Comparison of ENCODE assay signal across 20 cellular contexts in genomic region chr10:132860527-132860926, GRCh38.
DNase-seq lines count a peak whose midpoint lies in the region; ATAC-seq and TF ChIP-seq lines count a peak whose summit lies in the region.
"Had no signal": no experiment of that assay in that cellular context is flagged by ENCODE, and none has a peak within 500 bp of the region (broad histone marks: within the 10 kb centered on the region; RNA-seq: fewer than 3 reads in every experiment).

No MANE protein-coding gene starts in this region.

- H3K4me3 Mint-ChIP-seq in activated naive CD4-positive, alpha-beta T cell treated with anti-CD3 and anti-CD28 coated beads, Interleukin-2, amount 10 ng/mL, durations not matched to agents 7 days and 5 days: no peak overlapping the region
- peak overlapping the region; percentile 23 for H3K4me3 Mint-ChIP-seq in type B pancreatic cell
- H3K4me3 Mint-ChIP-seq: dendritic cell treated with granulocyte-macrophage colony-stimulating factor and Interleukin-4, amounts not matched to agents 40 ng/mL and 50 ng/mL, for 4 days had no signal

- intact Hi-C loops in left lung (cut with DNase I): no loop called here

- H3K9me3 Mint-ChIP-seq in activated naive CD4-positive, alpha-beta T cell treated with anti-CD3 and anti-CD28 coated beads, Interleukin-2, amount 10 ng/mL, durations not matched to agents 7 days and 5 days: no peaks in the 10 kb centered on the region
- no peaks in the 10 kb centered on the region for H3K9me3 Mint-ChIP-seq in type B pancreatic cell

- CTCF ChIA-PET in activated naive CD4-positive, alpha-beta T cell treated with anti-CD3 and anti-CD28 coated beads, Interleukin-2, amount 10 ng/mL, durations not matched to agents 7 days and 5 days (lab: Charles Lee): no interaction called here

- H3K27me3 Mint-ChIP-seq in activated naive CD4-positive, alpha-beta T cell treated with anti-CD3 and anti-CD28 coated beads, Interleukin-2, amount 10 ng/mL, durations not matched to agents 7 days and 5 days: peaks cover 14% of the 10 kb centered on the region
- peaks cover 6% of the 10 kb centered on the region for H3K27me3 Mint-ChIP-seq in type B pancreatic cell

- no peaks in the 10 kb centered on the region for H3K36me3 Mint-ChIP-seq in activated naive CD4-positive, alpha-beta T cell treated with anti-CD3 and anti-CD28 coated beads, Interleukin-2, amount 10 ng/mL, durations not matched to agents 7 days and 5 days
- no peaks in the 10 kb centered on the region for H3K36me3 Mint-ChIP-seq in type B pancreatic cell

- H3K27ac Mint-ChIP-seq in activated naive CD4-positive, alpha-beta T cell treated with anti-CD3 and anti-CD28 coated beads, Interleukin-2, amount 10 ng/mL, durations not matched to agents 7 days and 5 days: no peak overlapping the region
- H3K27ac Mint-ChIP-seq in type B pancreatic cell: no peak overlapping the region
- H3K27ac Mint-ChIP-seq: dendritic cell treated with granulocyte-macrophage colony-stimulating factor and Interleukin-4, amounts not matched to agents 40 ng/mL and 50 ng/mL, for 4 days had no signal

- no peak for TF ChIP-seq CTCF in left lung (IDR thresholded peaks at IDR 0.05)
- TF ChIP-seq CTCF in type B pancreatic cell (conservative IDR thresholded peaks at IDR 0.05): no peak
- no peak for TF ChIP-seq CTCF in brain microvascular endothelial cell (IDR thresholded peaks at IDR 0.05; ENCODE audit: low read depth, low read length, missing control alignments)

- in situ Hi-C loops in brain microvascular endothelial cell (cut with HindIII; ENCODE audit: low pct_ligation_motif_present, low sequenced_read_pairs): no loop called here

- H3K27me3 ChIP-seq in left lung (peaks cover 6 to 79% of the 10 kb centered on the region in 2 donors), brain microvascular endothelial cell (replicated peaks) (no peaks in the 10 kb centered on the region)
- H3K27me3 ChIP-seq: vagina had no signal

- no peak overlapping the region for H3K4me3 ChIP-seq in left lung
- no peak overlapping the region for H3K4me3 ChIP-seq in brain microvascular endothelial cell (ENCODE audit: low read depth, low read length)
- H3K4me3 ChIP-seq: prostate gland, vagina had no signal

- no peak overlapping the region for H3K27ac ChIP-seq in left lung
- no peak overlapping the region for H3K27ac ChIP-seq in brain microvascular endothelial cell
- H3K27ac ChIP-seq: prostate gland, vagina had no signal

- peaks cover 0 to 2% of the 10 kb centered on the region in 2 donors for H3K9me3 ChIP-seq in left lung
- H3K9me3 ChIP-seq: prostate gland, vagina had no signal

- peak; percentile 2 for DNase-seq in activated naive CD4-positive, alpha-beta T cell treated with anti-CD3 and anti-CD28 coated beads, Interleukin-2, amount 50 U/mL, for 16 hours
- no peak for DNase-seq in activated naive CD4-positive, alpha-beta T cell treated with anti-CD3 and anti-CD28 coated beads, Interleukin-2, amount 10 ng/mL, durations not matched to agents 7 days and 5 days
- peak; percentile 21 for DNase-seq in SW480 (ENCODE audit: low spot score)
- peak; percentile 29 to 45 for DNase-seq in left lung
- DNase-seq in type B pancreatic cell (ENCODE audit: extremely low spot score, unreplicated experiment): peak; percentile 60
- DNase-seq in brain microvascular endothelial cell: no peak
- no peak for DNase-seq in NCI-H82 treated with DMSO at 0.1 percent for 48 hours (lab: John Stamatoyannopoulos, UW; ENCODE audit: unreplicated experiment)
- DNase-seq: activated CD8-positive, alpha-beta memory T cell treated with anti-CD3 and anti-CD28 coated beads for 24 hours; C1 segment of cervical spinal cord; mesendoderm; NCI-H1092; NCI-H2081 treated with DMSO at 0.1 percent for 48 hours; NCI-H446 treated with DMSO at 0.1 percent for 48 hours; NK-92 treated with Interleukin-12 subunit alpha and Interleukin-12 subunit beta, amount 100 ng/mL, for 24 hours; T-helper 9 cell had no signal

- H3K4me1 ChIP-seq in left lung: no peaks in the 10 kb centered on the region
- H3K4me1 ChIP-seq: prostate gland had no signal

- peaks cover 20% of the 10 kb centered on the region for H3K4me1 Mint-ChIP-seq in activated naive CD4-positive, alpha-beta T cell treated with anti-CD3 and anti-CD28 coated beads, Interleukin-2, amount 10 ng/mL, durations not matched to agents 7 days and 5 days
- peaks cover 17% of the 10 kb centered on the region for H3K4me1 Mint-ChIP-seq in type B pancreatic cell (ENCODE audit: unreplicated experiment)

- H3K36me3 ChIP-seq in left lung (no peaks in the 10 kb centered on the region), brain microvascular endothelial cell (replicated peaks) (no peaks in the 10 kb centered on the region)
- H3K36me3 ChIP-seq: prostate gland, vagina had no signal

- ATAC-seq in left lung (no peak), GM18907 (IDR thresholded peaks at IDR 0.05; ENCODE audit: unreplicated experiment) (no peak)
- ATAC-seq: naive thymus-derived CD8-positive, alpha-beta T cell had no signal

Comparison
In these comparisons a context has a peak if more than half of its experiments do, and no peak if none do; other contexts are left out.
1. DNase-seq: peak in activated naive CD4-positive, alpha-beta T cell treated with anti-CD3 and anti-CD28 coated beads, Interleukin-2, amount 50 U/mL, for 16 hours (single experiment), SW480 (single experiment), left lung (2 of 2) and type B pancreatic cell (single experiment); none in activated naive CD4-positive, alpha-beta T cell treated with anti-CD3 and anti-CD28 coated beads, Interleukin-2, amount 10 ng/mL, durations not matched to agents 7 days and 5 days (single experiment), brain microvascular endothelial cell (single experiment) and NCI-H82 treated with DMSO at 0.1 percent for 48 hours (single experiment).